ENCODE assay signal across 22 cellular contexts in the genomic region with DNA sequence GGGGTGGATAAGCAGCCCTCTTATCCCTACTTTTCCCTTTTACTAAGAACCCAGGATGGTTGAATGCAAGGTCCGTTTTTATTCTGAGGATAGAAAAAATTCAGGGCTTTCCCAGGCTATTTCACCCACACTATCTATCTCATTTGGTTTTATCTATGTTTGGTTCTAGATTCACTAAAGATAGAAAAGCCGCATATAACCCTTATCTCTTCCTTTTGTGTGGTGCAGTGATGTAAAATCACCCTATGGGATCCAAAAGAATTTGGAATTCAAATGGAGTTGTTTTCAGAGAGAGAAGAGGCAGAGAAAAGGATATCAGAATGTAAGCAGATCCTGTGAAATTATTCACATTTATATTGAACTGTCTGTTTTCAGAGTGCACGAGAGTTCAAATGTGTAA.
DNase-seq lines count a peak whose midpoint lies in the region; TF ChIP-seq lines count a peak whose summit lies in the region.
"Had no signal": no experiment of that assay in that cellular context is flagged by ENCODE, and none has a peak within 500 bp of the region (broad histone marks: within the 10 kb centered on the region; RNA-seq: fewer than 3 reads in every experiment).

No MANE protein-coding gene starts in this region.

- no peaks in the 10 kb centered on the region for H4K20me1 ChIP-seq in BLaER1 treated with 17β-estradiol and CSF1 and Interleukin-3, amounts not matched to agents 10 nM and 100 nM

- H3K4ac ChIP-seq in mesendoderm (ENCODE audit: low read depth, low read length) = no peak overlapping the region

- peak overlapping the region in 3 of 11 experiments; percentile 66 to 80 (median 76); a peak in 2 of 22 replicates for H3K4me2 ChIP-seq in BLaER1 treated with 17β-estradiol and CSF1 and Interleukin-3, amounts not matched to agents 10 nM and 100 nM
- H3K4me2 ChIP-seq in mesendoderm (ENCODE audit: low read length) = no peak overlapping the region
- H3K4me2 ChIP-seq: A549 had no signal

- H3K4me1 Mint-ChIP-seq in glutamatergic neuron (ENCODE audit: low read depth, unreplicated experiment) = peaks cover 7% of the 10 kb centered on the region

- TF ChIP-seq CTCF in VCaP (conservative IDR thresholded peaks at IDR 0.05) = no peak
- no peak for TF ChIP-seq CTCF in glutamatergic neuron (IDR thresholded peaks at IDR 0.05; ENCODE audit: partially characterized antibody, unreplicated experiment)

- no peak overlapping the region for H3K4me3 Mint-ChIP-seq in glutamatergic neuron (ENCODE audit: unreplicated experiment)
- H3K4me3 Mint-ChIP-seq: B cell; CD14-positive monocyte; CD4-positive, alpha-beta memory T cell; CD4-positive, CD25-positive, alpha-beta regulatory T cell; CD8-positive, alpha-beta memory T cell had no signal

- H3K79me1 ChIP-seq in mesendoderm (ENCODE audit: low read length) = no peaks in the 10 kb centered on the region

- no peak overlapping the region for H3K4me3 ChIP-seq in BLaER1 treated with 17β-estradiol and CSF1 and Interleukin-3, amounts not matched to agents 10 nM and 100 nM
- H3K4me3 ChIP-seq in mesendoderm (ENCODE audit: low read length) = no peak overlapping the region
- H3K4me3 ChIP-seq: A549 had no signal

- no peaks in the 10 kb centered on the region for H3K27me3 ChIP-seq in BLaER1 treated with 17β-estradiol and CSF1 and Interleukin-3, amounts not matched to agents 10 nM and 100 nM
- no peaks in the 10 kb centered on the region for H3K27me3 ChIP-seq in mesendoderm (ENCODE audit: insufficient read depth, low read length, poor library complexity)

- H3K36me3 Mint-ChIP-seq in glutamatergic neuron (ENCODE audit: unreplicated experiment) = no peaks in the 10 kb centered on the region
- H3K36me3 Mint-ChIP-seq: CD4-positive, alpha-beta memory T cell had no signal

- H3K9me3 ChIP-seq in BLaER1 treated with 17β-estradiol and CSF1 and Interleukin-3, amounts not matched to agents 10 nM and 100 nM (replicated peaks in 1 of 11) = peaks cover 13 to 47% (median 39%) of the 10 kb centered on the region in 11 experiments; a peak in 19 of 22 replicates
- H3K9me3 ChIP-seq: A549 had no signal

- H3K23ac ChIP-seq in mesendoderm (ENCODE audit: low read length) = no peak overlapping the region

- peak overlapping the region in 7 of 11 experiments; percentile 89 to 99 (median 96); a peak in 12 of 22 replicates for H3K27ac ChIP-seq in BLaER1 treated with 17β-estradiol and CSF1 and Interleukin-3, amounts not matched to agents 10 nM and 100 nM
- H3K27ac ChIP-seq in VCaP (peak overlapping the region; percentile 68), mesendoderm (ENCODE audit: low read depth, low read length) (no peak overlapping the region)
- H3K27ac ChIP-seq: 22Rv1, A549 had no signal

- H3K79me2 ChIP-seq in mesendoderm (ENCODE audit: control insufficient read depth, insufficient read depth, low read length) = no peaks in the 10 kb centered on the region

- no peak overlapping the region for H2BK120ac ChIP-seq in mesendoderm (ENCODE audit: low read depth, low read length)

- no CpG with 5 or more reads among the region's 3 CpGs for WGBS in mesendoderm (ENCODE audit: extremely low coverage, insufficient coverage, low lambda C conversion rate)

- H2BK5ac ChIP-seq in mesendoderm (ENCODE audit: low read length) = no peak overlapping the region

- peak overlapping the region; percentile 87 for H3K18ac ChIP-seq in mesendoderm (ENCODE audit: low read length)

- H3K9me3 Mint-ChIP-seq in glutamatergic neuron (ENCODE audit: unreplicated experiment) = no peaks in the 10 kb centered on the region

- H4K8ac ChIP-seq in mesendoderm (ENCODE audit: low read depth, low read length) = no peak overlapping the region

- no peak overlapping the region for H2AK5ac ChIP-seq in mesendoderm (ENCODE audit: low read length)

- no peak overlapping the region for H3K27ac Mint-ChIP-seq in glutamatergic neuron (ENCODE audit: unreplicated experiment)
- H3K27ac Mint-ChIP-seq: B cell; CD14-positive monocyte; CD4-positive, alpha-beta memory T cell; CD4-positive, CD25-positive, alpha-beta regulatory T cell; CD8-positive, alpha-beta memory T cell had no signal

- H3K56ac ChIP-seq in mesendoderm (ENCODE audit: low read length) = peak overlapping the region; percentile 18

- DNase-seq in mesendoderm = peak; percentile 60
- no peak for DNase-seq in glutamatergic neuron
- DNase-seq in AG08396 (ENCODE audit: low spot score) = no peak
- DNase-seq: AML-193; C1 segment of cervical spinal cord; CD4-positive, alpha-beta memory T cell; CD4-positive, CD25-positive, alpha-beta regulatory T cell; CD8-positive, alpha-beta memory T cell; COR-L47; DMS 273 treated with DMSO at 0.1 percent for 48 hours; DMS153; DMS53; DMS79; DND-41; EL; GF-D8 had no signal

- no peak overlapping the region for H4K5ac ChIP-seq in mesendoderm (ENCODE audit: low read length)

- no peak overlapping the region for H3K9ac ChIP-seq in BLaER1 treated with 17β-estradiol and CSF1 and Interleukin-3, amounts not matched to agents 10 nM and 100 nM
- H3K9ac ChIP-seq in mesendoderm (ENCODE audit: low read length) = no peak overlapping the region

- H3K4me1 ChIP-seq in BLaER1 treated with 17β-estradiol and CSF1 and Interleukin-3, amounts not matched to agents 10 nM and 100 nM = peaks cover 36 to 53% (median 49%) of the 10 kb centered on the region in 10 experiments
- H3K4me1 ChIP-seq in mesendoderm (ENCODE audit: control insufficient read depth, low read depth, low read length) = peaks cover 2% of the 10 kb centered on the region

- H2BK15ac ChIP-seq in mesendoderm (replicated peaks; ENCODE audit: low read depth) = no peak overlapping the region

- H3K36me3 ChIP-seq in BLaER1 treated with 17β-estradiol and CSF1 and Interleukin-3, amounts not matched to agents 10 nM and 100 nM = 0 out of 22 replicates have a peak, but pooled peaks cover 0 to 4% (median 0%) of the 10 kb centered on the region in 11 experiments
- H3K36me3 ChIP-seq in mesendoderm (ENCODE audit: control insufficient read depth, insufficient read depth, low read length) = no peaks in the 10 kb centered on the region

- H3K27me3 Mint-ChIP-seq in glutamatergic neuron (ENCODE audit: unreplicated experiment) = no peaks in the 10 kb centered on the region
